13 cellular contexts compared by ENCODE assay signal in the genomic region with DNA sequence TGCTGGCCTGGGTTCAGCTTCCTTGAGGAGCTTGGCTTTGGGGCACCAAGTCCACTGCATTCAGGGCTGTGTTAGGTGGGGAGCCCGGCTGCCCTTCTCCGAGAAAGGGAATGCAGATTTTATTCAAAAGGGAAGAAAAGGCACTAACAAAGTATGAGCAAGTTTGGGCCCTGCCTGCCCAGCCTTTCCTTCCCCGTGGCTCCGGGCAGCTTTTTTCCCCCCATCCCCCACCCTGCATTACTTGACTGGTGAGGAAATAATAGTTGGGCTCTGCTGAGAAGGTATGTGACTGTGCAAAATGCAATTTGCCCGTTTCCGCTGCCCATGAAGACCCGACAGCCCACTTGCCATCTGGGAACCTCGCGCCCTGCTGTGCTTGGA.
DNase-seq lines count a peak whose midpoint lies in the region; ATAC-seq, FAIRE-seq and TF ChIP-seq lines count a peak whose summit lies in the region.
"Had no signal": no experiment of that assay in that cellular context is flagged by ENCODE, and none has a peak within 500 bp of the region (broad histone marks: within the 10 kb centered on the region; RNA-seq: fewer than 3 reads in every experiment).

No MANE protein-coding gene starts in this region.

- peak overlapping the region; percentile 48 to 83 (median 78) for H3K27ac ChIP-seq in sigmoid colon
- H3K27ac ChIP-seq: neutrophil had no signal

- H3K9me3 ChIP-seq in iPS-15b (ENCODE audit: control insufficient read depth, insufficient read depth, low read length) = no peaks in the 10 kb centered on the region
- H3K9me3 ChIP-seq in sigmoid colon = no peaks in the 10 kb centered on the region
- H3K9me3 ChIP-seq: neutrophil had no signal

- H3K9ac ChIP-seq in iPS-15b (ENCODE audit: low read depth, low read length) = no peak overlapping the region

- DNase-seq in H4 (ENCODE audit: low spot score) (peak; percentile 80), anterior cingulate cortex (lab: John Stamatoyannopoulos, UW) (peak in 47 of 58 donors; percentile 13 to 88 (median 64)), sigmoid colon (no peak), NCI-H2107 treated with DMSO at 0.1 percent for 48 hours (lab: John Stamatoyannopoulos, UW; ENCODE audit: unreplicated experiment) (no peak), RCC 7860 (ENCODE audit: low spot score) (no peak), H7 (no peak)
- DNase-seq: activated CD4-positive, alpha-beta memory T cell treated with anti-CD3 and anti-CD28 coated beads for 36 hours; CD4-positive, alpha-beta memory T cell; glutamatergic neuron had no signal

- H3K4me1 ChIP-seq in iPS-15b (ENCODE audit: control insufficient read depth, insufficient read depth, low read length) (peaks cover 43% of the 10 kb centered on the region), sigmoid colon (peaks cover 0 to 52% (median 33%) of the 10 kb centered on the region in 4 donors)

- WGBS in sigmoid colon, 2 donors = 56 to 70% methylated on average over 9 of the region's 9 CpGs

- H3K4me3 ChIP-seq in iPS-15b (ENCODE audit: low read depth, low read length) (peak overlapping the region; percentile 0), sigmoid colon (peak overlapping the region in 2 of 4 donors; percentile 18 to 26), H7 (ENCODE audit: insufficient read depth, low read depth, low read length) (no peak overlapping the region)
- H3K4me3 ChIP-seq: GM12878 had no signal

- H3K36me3 ChIP-seq in iPS-15b (ENCODE audit: control insufficient read depth, insufficient read depth, low read length) (peaks cover 4% of the 10 kb centered on the region), sigmoid colon (no peaks in the 10 kb centered on the region), H7 (replicated peaks; ENCODE audit: control insufficient read depth, insufficient read depth, low read length) (no peaks in the 10 kb centered on the region)
- H3K36me3 ChIP-seq: neutrophil had no signal

- no peak for TF ChIP-seq EP300 in sigmoid colon (IDR thresholded peaks at IDR 0.05)

- intact Hi-C loops in sigmoid colon (cut with DNase I) = no loop called here

- no peak for TF ChIP-seq POLR2A in sigmoid colon (IDR thresholded peaks at IDR 0.05)

- no peak for ATAC-seq in GM19324 (IDR thresholded peaks at IDR 0.05; ENCODE audit: low FRiP score, unreplicated experiment)

- TF ChIP-seq CTCF in sigmoid colon (IDR thresholded peaks at IDR 0.05) = no peak

- no peaks in the 10 kb centered on the region for H3K27me3 ChIP-seq in iPS-15b (ENCODE audit: control insufficient read depth, insufficient read depth, low read length)
- H3K27me3 ChIP-seq in sigmoid colon = no peaks in the 10 kb centered on the region
- H3K27me3 ChIP-seq in H7 (ENCODE audit: control insufficient read depth, insufficient read depth, low read length) = no peaks in the 10 kb centered on the region

- no peak for FAIRE-seq in RCC 7860 (lab: Jason Lieb, UNC)
- FAIRE-seq: GM12878 had no signal

Comparison
In these comparisons a context has a peak if more than half of its experiments do, and no peak if none do; other contexts are left out.
1. DNase-seq: peak in H4 (single experiment) and anterior cingulate cortex (47 of 58); none in sigmoid colon (single experiment), NCI-H2107 treated with DMSO at 0.1 percent for 48 hours (single experiment), RCC 7860 (single experiment) and H7 (single experiment).